In the genomic region with DNA sequence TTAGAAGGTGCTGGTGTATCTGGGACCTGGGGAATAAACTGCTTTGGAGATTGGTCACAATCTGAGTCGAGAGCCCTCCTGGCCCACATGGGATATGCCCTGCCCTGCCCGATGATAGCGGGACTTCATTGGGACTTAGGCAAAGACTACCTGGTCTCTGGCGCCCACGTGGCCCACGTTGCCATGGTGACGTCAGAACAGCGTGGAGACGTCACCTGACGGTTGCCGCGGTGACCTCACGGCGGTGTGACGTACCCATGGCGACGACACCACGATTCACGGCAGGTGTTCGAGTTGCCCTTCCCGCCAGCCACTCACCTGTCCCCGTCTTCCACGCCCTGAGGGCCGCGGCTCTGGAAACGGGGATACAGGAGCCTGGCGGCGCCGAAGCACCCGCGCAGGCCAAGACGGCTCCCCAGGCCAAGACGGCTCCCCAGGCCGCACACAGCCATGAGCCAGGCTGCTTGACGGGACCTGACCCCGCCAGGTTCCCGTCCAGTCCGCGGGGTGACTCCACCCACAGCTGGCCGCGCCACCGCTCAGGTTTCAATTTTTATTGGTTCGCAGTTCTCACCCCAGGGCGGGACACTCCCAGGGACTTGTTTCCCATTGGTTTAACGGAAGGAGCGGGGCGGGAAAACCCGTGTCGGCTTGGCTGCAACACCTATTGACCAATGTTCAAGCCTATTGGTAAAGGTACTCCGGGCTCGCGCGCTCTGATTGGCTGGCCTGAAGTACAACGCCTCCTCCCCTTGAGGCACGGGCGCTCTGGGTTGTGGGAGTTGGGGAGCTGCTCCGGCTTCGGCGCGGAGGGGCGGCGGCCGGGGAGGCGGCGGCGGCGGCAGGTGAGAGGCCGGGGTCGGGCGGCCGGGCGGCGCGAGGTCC, we compare ENCODE assay signal across 8 cellular contexts. TPM values are rescaled to one million over a fixed set of nuclear protein-coding genes. Genes with fewer than 3 reads are reported as not detected.
DNase-seq lines count a peak whose midpoint lies in the region; ATAC-seq, FAIRE-seq and TF ChIP-seq lines count a peak whose summit lies in the region.

Gene MMAB (minus strand): TSS at position 476 of the 885 bp plus-strand sequence. CDS start 24 bp downstream, at position 452.
Gene MVK (plus strand): TSS at position 766 of the 885 bp plus-strand sequence. CDS start 1,029 bp downstream, outside the sequence.

- H3K27me3 ChIP-seq in bronchial epithelial cell (ENCODE audit: control insufficient read depth, insufficient read depth, low read length) (no peaks in the 10 kb centered on the region), small intestine (ENCODE audit: control insufficient read depth in 2 of 2, insufficient read depth in 2 of 2, low read length in 2 of 2) (no peaks in the 10 kb centered on the region)

- FAIRE-seq in bronchial epithelial cell (lab: Jason Lieb, UNC) (no peak), small intestine (lab: Jason Lieb, UNC) (no peak)

- H3K36me3 ChIP-seq in bronchial epithelial cell (ENCODE audit: control insufficient read depth, insufficient read depth, low read length) (peaks cover 14% of the 10 kb centered on the region), small intestine (ENCODE audit: control insufficient read depth in 2 of 2, insufficient read depth in 2 of 2, low read length in 2 of 2) (peaks cover 3% of the 10 kb centered on the region in 2 donors)

- peak; percentile 95 for ATAC-seq in GM18907 (IDR thresholded peaks at IDR 0.05; ENCODE audit: unreplicated experiment)
- ATAC-seq in HG03159 (IDR thresholded peaks at IDR 0.05; ENCODE audit: unreplicated experiment) = peak; percentile 95

- TF ChIP-seq CTCF in AG04449 (IDR thresholded peaks at IDR 0.05; ENCODE audit: insufficient read depth, low read length, missing control alignments) = no peak
- no peak for TF ChIP-seq CTCF in WI38 (IDR thresholded peaks at IDR 0.05; ENCODE audit: low read depth, low read length)
- TF ChIP-seq CTCF in bronchial epithelial cell (IDR thresholded peaks at IDR 0.05; ENCODE audit: insufficient read depth, low read length, severe bottlenecking) = no peak

- H3K27ac ChIP-seq in small intestine (ENCODE audit: low read depth in 1 of 2, low read length in 1 of 2) = peak within 1 kb of the TSS; percentile 88 to 97

- H3K9me3 ChIP-seq in small intestine (ENCODE audit: control insufficient read depth, low read depth) = no peaks in the 10 kb centered on the region

- DNase-seq in AG04449 (ENCODE audit: low read depth, low spot score) = peak; percentile 96
- peak; percentile 99 for DNase-seq in NCI-H2227 treated with DMSO at 0.1 percent for 48 hours (lab: John Stamatoyannopoulos, UW)
- DNase-seq in bronchial epithelial cell (ENCODE audit: low read depth) = peak; percentile 99
- peak; percentile 100 for DNase-seq in iPS-NIHi11 (ENCODE audit: low spot score)
- DNase-seq in small intestine = peak; percentile 100

- CTCF ChIA-PET in AG04449 (lab: Yijun Ruan, JAX) = interaction anchor here (0.9 to 4.3 kb wide), 8 partner anchors 23 to 280 kb away, joined by 3 to 27 read pairs (median 4); no protein-coding TSS in a partner anchor

- POLR2A ChIA-PET in AG04449 (lab: Yijun Ruan, JAX) = no interaction called here

- H3K4me3 ChIP-seq in AG04449 (ENCODE audit: low read depth, low read length) = peak within 1 kb of the TSS; percentile 87
- peak within 1 kb of the TSS; percentile 78 for H3K4me3 ChIP-seq in WI38 (ENCODE audit: low read depth, low read length)
- H3K4me3 ChIP-seq in bronchial epithelial cell (ENCODE audit: low read depth, low read length) = peak within 1 kb of the TSS; percentile 44
- peak within 1 kb of the TSS; percentile 79 to 81 for H3K4me3 ChIP-seq in small intestine (ENCODE audit: low read depth in 1 of 2, low read length in 2 of 2)

- H3K4me1 ChIP-seq in small intestine (ENCODE audit: control insufficient read depth in 2 of 2, insufficient read depth in 1 of 2, low read depth in 1 of 2, low read length in 1 of 2) = peaks cover 0 to 4% of the 10 kb centered on the region in 2 donors

- WGBS in small intestine, 3 donors = 0 to 1% (median 0%) methylated on average over 70 to 74 of the region's 74 CpGs

RNA-seq across cellular contexts. Expression of gene MMAB, which starts in this region (rescaled TPM):
- 33.5 and 36.9 TPM in 2 replicates for total RNA-seq in bronchial epithelial cell
- 10 to 100 TPM; 23.9 to 95.9 (median 30.5) TPM for polyA plus RNA-seq in small intestine

RNA-seq across cellular contexts. Expression of gene MVK, which starts in this region (rescaled TPM):
- 14.3 and 16.1 TPM in 2 replicates for total RNA-seq in bronchial epithelial cell
- polyA plus RNA-seq in small intestine = 10 to 100 TPM; 15.1 to 36.4 (median 17.0) TPM

Comparison
In these comparisons a context has a peak if more than half of its experiments do, and no peak if none do; other contexts are left out.
1. Peak in every context shown above with its lines: DNase-seq, ATAC-seq, H3K4me3 ChIP-seq and H3K27ac ChIP-seq.